In genomic region chr20:41501376-41501775, GRCh38 we compare ENCODE assay signal across 22 cellular contexts.
DNase-seq lines count a peak whose midpoint lies in the region; ATAC-seq and TF ChIP-seq lines count a peak whose summit lies in the region.
"Had no signal": no experiment of that assay in that cellular context is flagged by ENCODE, and none has a peak within 500 bp of the region (broad histone marks: within the 10 kb centered on the region; RNA-seq: fewer than 3 reads in every experiment).

No MANE protein-coding gene starts in this region.

- DNase-seq in activated naive CD4-positive, alpha-beta T cell (lab: John Stamatoyannopoulos, UW): no peak
- DNase-seq in amniotic epithelial cell (ENCODE audit: low read depth) (peak; percentile 67), fibroblast of gingiva (ENCODE audit: low read depth) (peak; percentile 5), fibroblast of villous mesenchyme (ENCODE audit: low read depth) (peak; percentile 34), WTC11 (ENCODE audit: low spot score) (no peak), SHP77 treated with DMSO at 0.1 percent for 48 hours (lab: John Stamatoyannopoulos, UW) (no peak)
- DNase-seq: AML-193; BE2C; CD4-positive, alpha-beta T cell; CD8-positive, alpha-beta memory T cell; DMS 273 treated with DMSO at 0.1 percent for 48 hours; DMS79; EL; GDM1; GM23248; H7 had no signal

- no peak overlapping the region for H3K4me3 Mint-ChIP-seq in activated naive CD4-positive, alpha-beta T cell treated with anti-CD3 and anti-CD28 coated beads, Interleukin-2, amount 50 U/mL, for 24 hours
- no peak overlapping the region for H3K4me3 Mint-ChIP-seq in WTC11
- H3K4me3 Mint-ChIP-seq: CD14-positive monocyte; CD4-positive, alpha-beta T cell; CD8-positive, alpha-beta memory T cell had no signal

- ATAC-seq in WTC11 (no peak), GM18868 (IDR thresholded peaks at IDR 0.05; ENCODE audit: unreplicated experiment) (no peak)
- ATAC-seq: GM12878, HCT116 had no signal

- peaks cover 21% of the 10 kb centered on the region for H3K36me3 Mint-ChIP-seq in activated naive CD4-positive, alpha-beta T cell treated with anti-CD3 and anti-CD28 coated beads, Interleukin-2, amount 50 U/mL, for 24 hours
- H3K36me3 Mint-ChIP-seq in WTC11: peaks cover 34% of the 10 kb centered on the region

- POLR2A ChIA-PET in WTC11 (lab: Charles Lee): interaction anchor here (0.7 kb wide), 1 partner anchor 9 kb away, joined by 3 read pairs; no protein-coding TSS in a partner anchor

- peaks cover 9% of the 10 kb centered on the region for H3K4me1 Mint-ChIP-seq in activated naive CD4-positive, alpha-beta T cell treated with anti-CD3 and anti-CD28 coated beads, Interleukin-2, amount 50 U/mL, for 24 hours
- peaks cover 13% of the 10 kb centered on the region for H3K4me1 Mint-ChIP-seq in WTC11
- H3K4me1 Mint-ChIP-seq: CD14-positive monocyte had no signal

- CTCF ChIA-PET in WTC11 (lab: Charles Lee): no interaction called here

- H3K27ac Mint-ChIP-seq in activated naive CD4-positive, alpha-beta T cell treated with anti-CD3 and anti-CD28 coated beads, Interleukin-2, amount 50 U/mL, for 24 hours: peak overlapping the region; percentile 41
- no peak overlapping the region for H3K27ac Mint-ChIP-seq in WTC11
- H3K27ac Mint-ChIP-seq: CD14-positive monocyte; CD4-positive, alpha-beta T cell had no signal

- peaks cover 10% of the 10 kb centered on the region for H3K9me3 Mint-ChIP-seq in activated naive CD4-positive, alpha-beta T cell treated with anti-CD3 and anti-CD28 coated beads, Interleukin-2, amount 50 U/mL, for 24 hours
- H3K9me3 Mint-ChIP-seq in WTC11: peaks cover 14% of the 10 kb centered on the region

- no peak overlapping the region for H3K4me3 ChIP-seq in fibroblast of villous mesenchyme (ENCODE audit: low read depth, low read length)
- H3K4me3 ChIP-seq: BLaER1 treated with 17β-estradiol and CSF1 and Interleukin-3, amounts not matched to agents 10 nM and 100 nM; GM12878; GM23248 had no signal

- TF ChIP-seq CTCF in fibroblast of villous mesenchyme (IDR thresholded peaks at IDR 0.05; ENCODE audit: insufficient read depth, low read depth, low read length) (no peak), WTC11 (IDR thresholded peaks at IDR 0.05) (no peak)

- H3K27me3 Mint-ChIP-seq in activated naive CD4-positive, alpha-beta T cell treated with anti-CD3 and anti-CD28 coated beads, Interleukin-2, amount 50 U/mL, for 24 hours: no peaks in the 10 kb centered on the region
- H3K27me3 Mint-ChIP-seq in WTC11 (ENCODE audit: low read depth): no peaks in the 10 kb centered on the region
- H3K27me3 Mint-ChIP-seq: CD4-positive, alpha-beta T cell; CD8-positive, alpha-beta memory T cell had no signal

TF ChIP-seq in WTC11, 78 proteins besides CTCF, POLR2A, EP300 and RAD21:
- TF ChIP-seq JUN (CRISPR knock-in tag; IDR thresholded peaks at IDR 0.05): no peak
- TF ChIP-seq CREB1 (CRISPR knock-in tag; IDR thresholded peaks at IDR 0.05): no peak
- no peak for TF ChIP-seq ZNF423 (CRISPR knock-in tag; IDR thresholded peaks at IDR 0.05)
- no peak for TF ChIP-seq JAZF1 (CRISPR knock-in tag; IDR thresholded peaks at IDR 0.05)
- no peak for TF ChIP-seq ELF4 (CRISPR knock-in tag; IDR thresholded peaks at IDR 0.05; ENCODE audit: low read depth)
- TF ChIP-seq HMGXB4 (CRISPR knock-in tag; IDR thresholded peaks at IDR 0.05): no peak

Comparison
In these comparisons a context has a peak if more than half of its experiments do, and no peak if none do; other contexts are left out.
1. DNase-seq: peak in amniotic epithelial cell (single experiment), fibroblast of gingiva (single experiment) and fibroblast of villous mesenchyme (single experiment); none in activated naive CD4-positive, alpha-beta T cell (0 of 4), WTC11 (single experiment) and SHP77 treated with DMSO at 0.1 percent for 48 hours (single experiment).